Comparison of ENCODE assay signal across 8 cellular contexts in genomic region chr19:35213678-35214632, GRCh38. TPM values are rescaled to one million over a fixed set of nuclear protein-coding genes. Genes with fewer than 3 reads are reported as not detected.
DNase-seq lines count a peak whose midpoint lies in the region; ATAC-seq and TF ChIP-seq lines count a peak whose summit lies in the region.

No MANE protein-coding gene starts in this region.

- CTCF ChIA-PET in CD4-positive, alpha-beta T cell (lab: Charles Lee): interaction anchor here (0.6 to 3.6 kb wide), 6 partner anchors 23 to 70 kb away, joined by 3 to 13 read pairs (median 4); partner anchors contain the start of gene FXYD7

- DNase-seq in CD4-positive, alpha-beta T cell: peak; percentile 53 to 86 (median 66)
- peak; percentile 25 for DNase-seq in NCI-H1048 (lab: John Stamatoyannopoulos, UW)
- DNase-seq in T-helper 1 cell: peak; percentile 34 to 95 (median 79)
- DNase-seq in amniotic stem cell (lab: John Stamatoyannopoulos, UW): peak; percentile 4
- peak; percentile 6 for DNase-seq in kidney glomerular epithelial cell (lab: John Stamatoyannopoulos, UW)
- DNase-seq in stimulated activated CD8-positive, alpha-beta memory T cell treated with anti-CD3 and anti-CD28 coated beads, Interleukin-15, amount 100 ng/mL, for 1 hour (ENCODE audit: low read depth): peak; percentile 55

- ATAC-seq in CD4-positive, alpha-beta T cell (ENCODE audit: poor library complexity): peak; percentile 40
- ATAC-seq in GM21447 (IDR thresholded peaks at IDR 0.05; ENCODE audit: unreplicated experiment) (peak; percentile 70), HG03342 (IDR thresholded peaks at IDR 0.05; ENCODE audit: unreplicated experiment) (no peak)

- POLR2A ChIA-PET in CD4-positive, alpha-beta T cell (lab: Charles Lee): interaction anchor here (0.6 to 5.7 kb wide), 13 partner anchors 8 to 200 kb away, joined by 3 to 36 read pairs (median 4); partner anchors contain the start of gene FXYD5

- peak overlapping the region; percentile 95 for H3K27ac ChIP-seq in CD4-positive, alpha-beta T cell (ENCODE audit: low read depth, low read length)

- H3K9me3 ChIP-seq in CD4-positive, alpha-beta T cell (ENCODE audit: control insufficient read depth, low read length): no peaks in the 10 kb centered on the region

- H3K9me3 Mint-ChIP-seq in CD4-positive, alpha-beta T cell: peaks cover 3% of the 10 kb centered on the region

- no peaks in the 10 kb centered on the region for H3K27me3 Mint-ChIP-seq in CD4-positive, alpha-beta T cell

- H3K27ac Mint-ChIP-seq in CD4-positive, alpha-beta T cell: peak overlapping the region; percentile 99

- no peak for TF ChIP-seq CTCF in CD4-positive, alpha-beta T cell (IDR thresholded peaks at IDR 0.05)

- H3K4me1 Mint-ChIP-seq in CD4-positive, alpha-beta T cell (ENCODE audit: low read depth): peaks cover 71% of the 10 kb centered on the region

- H3K36me3 Mint-ChIP-seq in CD4-positive, alpha-beta T cell (ENCODE audit: low read depth): peaks cover 4% of the 10 kb centered on the region

- intact Hi-C loops in CD4-positive, alpha-beta T cell (cut with DNase I, micrococcal nuclease): loop anchor here (1.0 to 10.0 kb wide), 5 partner anchors 8 to 212 kb away; partner anchors contain the start of genes FXYD7 (in 2 of the 2), GRAMD1A (in 1 of the 2) and USF2 (in 1 of the 2)

- no peaks in the 10 kb centered on the region for H3K27me3 ChIP-seq in CD4-positive, alpha-beta T cell (ENCODE audit: control insufficient read depth, insufficient read depth, low read length)

- peak overlapping the region; percentile 28 for H3K4me3 Mint-ChIP-seq in CD4-positive, alpha-beta T cell

RNA-seq across cellular contexts. Expression of gene FAM187B, which starts 14.6 kb away (rescaled TPM):
- total RNA-seq in CD4-positive, alpha-beta T cell: not detected

RNA-seq across cellular contexts. Expression of gene LSR, which starts 34.8 kb away (rescaled TPM):
- total RNA-seq in CD4-positive, alpha-beta T cell: 10 to 100 TPM; 45.0 to 47.9 TPM

RNA-seq across cellular contexts. Expression of gene USF2, which starts 54.8 kb away (rescaled TPM):
- total RNA-seq in CD4-positive, alpha-beta T cell: 100 to 1,000 TPM; 335 to 344 TPM

RNA-seq across cellular contexts. Expression of gene FXYD5, which starts 59.4 kb away (rescaled TPM):
- total RNA-seq in CD4-positive, alpha-beta T cell: 100 to 1,000 TPM; 587 to 615 TPM

Comparison
In these comparisons a context has a peak if more than half of its experiments do, and no peak if none do; other contexts are left out.
1. DNase-seq: peak in every context shown above with its lines; median percentile 79 in T-helper 1 cell; 66 in CD4-positive, alpha-beta T cell; 55 in stimulated activated CD8-positive, alpha-beta memory T cell treated with anti-CD3 and anti-CD28 coated beads, Interleukin-15, amount 100 ng/mL, for 1 hour; 25 in NCI-H1048; 6 in kidney glomerular epithelial cell; 4 in amniotic stem cell.